Comparison of ENCODE assay signal across 18 cellular contexts in genomic region chr1:236015539-236015938, GRCh38. TPM values are rescaled to one million over a fixed set of nuclear protein-coding genes. Genes with fewer than 3 reads are reported as not detected.
DNase-seq lines count a peak whose midpoint lies in the region; ATAC-seq and TF ChIP-seq lines count a peak whose summit lies in the region.
"Had no signal": no experiment of that assay in that cellular context is flagged by ENCODE, and none has a peak within 500 bp of the region (broad histone marks: within the 10 kb centered on the region; RNA-seq: fewer than 3 reads in every experiment).

No MANE protein-coding gene starts in this region.

- H3K4me3 ChIP-seq in Peyer's patch (no peak overlapping the region), esophagus squamous epithelium (no peak overlapping the region), muscle layer of colon (ENCODE audit: low read depth in 1 of 2, low read length in 2 of 2) (no peak overlapping the region), subcutaneous abdominal adipose tissue (ENCODE audit: low read depth in 1 of 5, low read length in 5 of 5) (no peak overlapping the region)

- no peak overlapping the region for H3K9ac ChIP-seq in muscle layer of colon (ENCODE audit: low read length)
- H3K9ac ChIP-seq in subcutaneous abdominal adipose tissue (ENCODE audit: low read length in 5 of 5) = no peak overlapping the region

- H3K27me3 ChIP-seq in Peyer's patch = no peaks in the 10 kb centered on the region
- H3K27me3 ChIP-seq in esophagus squamous epithelium = no peaks in the 10 kb centered on the region
- H3K27me3 ChIP-seq in muscle layer of colon (ENCODE audit: control insufficient read depth in 1 of 2, insufficient read depth in 2 of 2, low read length in 2 of 2) = no peaks in the 10 kb centered on the region
- H3K27me3 ChIP-seq in subcutaneous abdominal adipose tissue (ENCODE audit: control insufficient read depth in 5 of 5, insufficient read depth in 4 of 5, low read length in 5 of 5) = no peaks in the 10 kb centered on the region

- intact Hi-C loops in esophagus squamous epithelium (cut with DNase I) = no loop called here

- no peak for ATAC-seq in HG03342 (IDR thresholded peaks at IDR 0.05; ENCODE audit: unreplicated experiment)
- ATAC-seq: activated CD8-positive, alpha-beta T cell treated with anti-CD3 and anti-CD28 coated beads, Interleukin-2, amount 10 ng/mL, durations not matched to agents 7 days and 5 days; HCT116 had no signal

- no peak for TF ChIP-seq POLR2A in Peyer's patch (IDR thresholded peaks at IDR 0.05)
- TF ChIP-seq POLR2A in esophagus squamous epithelium (IDR thresholded peaks at IDR 0.05) = no peak

- 82% methylated on average over 4 of the region's 4 CpGs for WGBS in esophagus squamous epithelium, 2 donors

- H3K27ac ChIP-seq in Peyer's patch (peak overlapping the region; percentile 55 to 82 (median 70)), esophagus squamous epithelium (peak overlapping the region; percentile 48 to 93 (median 86)), muscle layer of colon (ENCODE audit: low read depth, low read length) (peak overlapping the region; percentile 54), subcutaneous abdominal adipose tissue (ENCODE audit: low read depth, low read length) (peak overlapping the region; percentile 45)

- H3K4me1 ChIP-seq in Peyer's patch (no peaks in the 10 kb centered on the region), esophagus squamous epithelium (peaks cover 0 to 48% (median 20%) of the 10 kb centered on the region in 3 donors), muscle layer of colon (ENCODE audit: insufficient read depth, low read length) (peaks cover 33% of the 10 kb centered on the region), subcutaneous abdominal adipose tissue (ENCODE audit: control insufficient read depth in 5 of 5, insufficient read depth in 5 of 5, low read length in 5 of 5) (peaks cover 11 to 37% (median 27%) of the 10 kb centered on the region in 5 donors)

- H3K36me3 ChIP-seq in Peyer's patch = peaks cover 0 to 24% (median 0%) of the 10 kb centered on the region in 3 donors
- H3K36me3 ChIP-seq in esophagus squamous epithelium = peaks cover 0 to 21% (median 0%) of the 10 kb centered on the region in 3 donors
- H3K36me3 ChIP-seq in muscle layer of colon (ENCODE audit: insufficient read depth, low read length) = peaks cover 85% of the 10 kb centered on the region
- H3K36me3 ChIP-seq in subcutaneous abdominal adipose tissue (ENCODE audit: control insufficient read depth in 5 of 5, insufficient read depth in 5 of 5, low read length in 5 of 5) = peaks cover 6 to 58% (median 36%) of the 10 kb centered on the region in 5 donors

- H3K9me3 ChIP-seq in Peyer's patch = no peaks in the 10 kb centered on the region
- H3K9me3 ChIP-seq in esophagus squamous epithelium = no peaks in the 10 kb centered on the region
- H3K9me3 ChIP-seq in muscle layer of colon (ENCODE audit: low read length) = no peaks in the 10 kb centered on the region
- no peaks in the 10 kb centered on the region for H3K9me3 ChIP-seq in subcutaneous abdominal adipose tissue (ENCODE audit: control insufficient read depth in 5 of 5, low read length in 5 of 5)

- TF ChIP-seq CTCF in Peyer's patch (IDR thresholded peaks at IDR 0.05) = no peak
- TF ChIP-seq CTCF in esophagus squamous epithelium (IDR thresholded peaks at IDR 0.05) = no peak

- no peak for DNase-seq in Peyer's patch
- no peak for DNase-seq in esophagus squamous epithelium (lab: John Stamatoyannopoulos, UW)
- DNase-seq in stimulated activated naive CD4-positive, alpha-beta T cell treated with Interleukin-2 at 50 U/mL for 16 hours (lab: John Stamatoyannopoulos, UW) = no peak
- no peak for DNase-seq in KG1 (lab: John Stamatoyannopoulos, UW)
- no peak for DNase-seq in middle frontal gyrus (ENCODE audit: extremely low spot score, low spot score)
- DNase-seq: activated CD4-positive, CD25-positive, alpha-beta regulatory T cell; activated CD8-positive, alpha-beta T cell treated with anti-CD3 and anti-CD28 coated beads, Interleukin-2, amount 10 ng/mL, durations not matched to agents 7 days and 5 days; activated naive CD4-positive, alpha-beta T cell treated with Interleukin-2 at 50 U/mL for 16 hours; activated T-cell treated with anti-CD3 and anti-CD28 coated beads, Interleukin-2, amount 50 U/mL, for 1 hour; hypothalamus; NCI-H1436; NCI-H510A treated with DMSO at 0.1 percent for 48 hours; stimulated activated CD4-positive, alpha-beta T cell treated with anti-CD3 and anti-CD28 coated beads, Interleukin-12 subunit alpha, Interleukin-12 subunit beta, amount 100 ng/mL, for 4 hours; T1000 had no signal

RNA-seq across cellular contexts. Expression of gene NID1, which starts 49.4 kb away (rescaled TPM):
- total RNA-seq in Peyer's patch = 10 to 100 TPM; 20.5 to 92.4 (median 62.0) TPM
- total RNA-seq in esophagus squamous epithelium = 100 to 1,000 TPM in 1 of 4 donors, 10 to 100 TPM in 2, 1 to 10 TPM in 1; 3.6 to 120 (median 28.5) TPM
